24 cellular contexts compared by ENCODE assay signal in genomic region chr1:34292472-34292871, GRCh38.
DNase-seq lines count a peak whose midpoint lies in the region; ATAC-seq, FAIRE-seq and TF ChIP-seq lines count a peak whose summit lies in the region.
"Had no signal": no experiment of that assay in that cellular context is flagged by ENCODE, and none has a peak within 500 bp of the region (broad histone marks: within the 10 kb centered on the region; RNA-seq: fewer than 3 reads in every experiment).

No MANE protein-coding gene starts in this region.

- H3K27ac Mint-ChIP-seq in Calu3 (ENCODE audit: unreplicated experiment), result no peak overlapping the region
- H3K27ac Mint-ChIP-seq: activated CD8-positive, alpha-beta T cell treated with anti-CD3 and anti-CD28 coated beads for 36 hours; activated naive CD4-positive, alpha-beta T cell treated with anti-CD3 and anti-CD28 coated beads for 36 hours; activated T-cell treated with anti-CD3 and anti-CD28 coated beads, Interleukin-2, amount 50 U/mL, for 24 hours had no signal

- no peaks in the 10 kb centered on the region for H3K4me1 ChIP-seq in transverse colon
- H3K4me1 ChIP-seq: lower lobe of right lung had no signal

- WGBS in transverse colon (ENCODE audit: low coverage in 1 of 2), 2 donors, result 53 to 55% methylated on average over 2 of the region's 2 CpGs

- no peak overlapping the region for H3K4me3 Mint-ChIP-seq in Calu3 (ENCODE audit: low read depth, unreplicated experiment)
- H3K4me3 Mint-ChIP-seq: activated CD8-positive, alpha-beta T cell treated with anti-CD3 and anti-CD28 coated beads for 36 hours; activated naive CD4-positive, alpha-beta T cell treated with anti-CD3 and anti-CD28 coated beads for 36 hours; activated T-cell treated with anti-CD3 and anti-CD28 coated beads, Interleukin-2, amount 50 U/mL, for 24 hours had no signal

- TF ChIP-seq CTCF in AG10803 (conservative IDR thresholded peaks at IDR 0.05; ENCODE audit: low read length) (peak; percentile 34), WERI-Rb-1 (IDR thresholded peaks at IDR 0.05; ENCODE audit: low read depth, low read length) (0 out of 2 replicates have a peak, but pooled peaks have one; percentile 18), transverse colon (IDR thresholded peaks at IDR 0.05) (no peak), Calu3 (IDR thresholded peaks at IDR 0.05; ENCODE audit: unreplicated experiment) (no peak)

- FAIRE-seq in H54 (lab: Jason Lieb, UNC), result peak; percentile 70
- FAIRE-seq: GM12892 had no signal

- peaks cover 6% of the 10 kb centered on the region for H3K9me3 Mint-ChIP-seq in Calu3 (ENCODE audit: low read depth, unreplicated experiment)
- H3K9me3 Mint-ChIP-seq: activated CD8-positive, alpha-beta T cell treated with anti-CD3 and anti-CD28 coated beads for 36 hours; activated naive CD4-positive, alpha-beta T cell treated with anti-CD3 and anti-CD28 coated beads for 36 hours; activated T-cell treated with anti-CD3 and anti-CD28 coated beads, Interleukin-2, amount 50 U/mL, for 24 hours had no signal

- no peak for DNase-seq in AG10803 (ENCODE audit: low read depth)
- no peak for DNase-seq in H54 (ENCODE audit: insufficient read length, low spot score)
- peak; percentile 9 for DNase-seq in WERI-Rb-1
- DNase-seq in left kidney (ENCODE audit: low read depth, low spot score), result peak; percentile 2
- no peak for DNase-seq in transverse colon
- DNase-seq in Calu3, result no peak
- DNase-seq in NCI-H774 (lab: John Stamatoyannopoulos, UW), result no peak
- DNase-seq: activated CD8-positive, alpha-beta T cell treated with anti-CD3 and anti-CD28 coated beads for 36 hours; activated naive CD4-positive, alpha-beta T cell treated with anti-CD3 and anti-CD28 coated beads for 36 hours; activated T-cell treated with anti-CD3 and anti-CD28 coated beads, Interleukin-2, amount 50 U/mL, for 24 hours; anterior cingulate cortex; caudate nucleus; COR-L47; KBM-7; lower lobe of right lung; NCI-H2029 treated with DMSO at 0.1 percent for 48 hours; NCI-H510A; occipital lobe; PC-3; right cardiac atrium; stimulated activated CD4-positive, alpha-beta T cell treated with anti-CD3 and anti-CD28 coated beads, Interleukin-15, amount 100 ng/mL, for 24 hours; T-helper 2 cell had no signal

- H3K27me3 ChIP-seq in WERI-Rb-1 (ENCODE audit: insufficient read depth, low read depth, severe bottlenecking) (peaks cover 43% of the 10 kb centered on the region), transverse colon (no peaks in the 10 kb centered on the region)

- TF ChIP-seq POLR2A in H54 (IDR thresholded peaks at IDR 0.05; ENCODE audit: low read depth, low read length) (no peak), transverse colon (IDR thresholded peaks at IDR 0.05) (no peak)

- BruUV-seq in Calu3 (replicated peaks; lab: Mats Ljungman, UMichigan), result no TSS peak

- no peaks in the 10 kb centered on the region for H3K27me3 Mint-ChIP-seq in Calu3 (ENCODE audit: unreplicated experiment)

- no peaks in the 10 kb centered on the region for H3K4me1 Mint-ChIP-seq in Calu3 (ENCODE audit: low read depth, unreplicated experiment)

- no peak for ATAC-seq in GM18502 (IDR thresholded peaks at IDR 0.05; ENCODE audit: poor library complexity, unreplicated experiment)
- ATAC-seq: activated CD8-positive, alpha-beta T cell treated with anti-CD3 and anti-CD28 coated beads for 36 hours; lower lobe of right lung; PC-3; right cardiac atrium had no signal

- intact Hi-C loops in transverse colon (cut with DNase I; ENCODE audit: low total_unique reads), result no loop called here
- intact Hi-C loops in Calu3 (cut with micrococcal nuclease; ENCODE audit: unreplicated experiment), result no loop called here

- H3K9me3 ChIP-seq in WERI-Rb-1 (ENCODE audit: severe bottlenecking) (no peaks in the 10 kb centered on the region), transverse colon (no peaks in the 10 kb centered on the region)
- H3K9me3 ChIP-seq: lower lobe of right lung had no signal

- H3K4me3 ChIP-seq in AG10803 (ENCODE audit: low read length) (no peak overlapping the region), WERI-Rb-1 (ENCODE audit: low read depth, low read length) (no peak overlapping the region), transverse colon (no peak overlapping the region)
- H3K4me3 ChIP-seq: lower lobe of right lung had no signal

- TF ChIP-seq EP300 in transverse colon (IDR thresholded peaks at IDR 0.05; ENCODE audit: low read depth), result no peak

- in situ Hi-C loops in transverse colon (cut with MboI; ENCODE audit: low pct_ligation_motif_present in 1 of 4, low pct_unique_long_range_greater_than_20kb in 1 of 4, low sequenced_read_pairs in 3 of 4), result no loop called here

- H3K27ac ChIP-seq in WERI-Rb-1 (no peak overlapping the region), transverse colon (no peak overlapping the region)
- H3K27ac ChIP-seq: lower lobe of right lung had no signal

- CTCF ChIA-PET in Calu3 (lab: Charles Lee), result no interaction called here

- H3K36me3 Mint-ChIP-seq in Calu3 (ENCODE audit: insufficient read depth, unreplicated experiment), result no peaks in the 10 kb centered on the region

- H3K36me3 ChIP-seq in WERI-Rb-1 (no peaks in the 10 kb centered on the region), transverse colon (no peaks in the 10 kb centered on the region)
- H3K36me3 ChIP-seq: lower lobe of right lung had no signal

Comparison
In these comparisons a context has a peak if more than half of its experiments do, and no peak if none do; other contexts are left out.
1. DNase-seq: peak in WERI-Rb-1 (single experiment) and left kidney (single experiment); none in AG10803 (single experiment), H54 (single experiment), transverse colon (single experiment), Calu3 (single experiment) and NCI-H774 (single experiment).
2. CTCF ChIP-seq: peak in AG10803 (single experiment) and WERI-Rb-1 (single experiment); none in transverse colon (0 of 5) and Calu3 (single experiment).